18 cellular contexts compared by ENCODE assay signal in genomic region chr7:37079420-37079819, GRCh38.
DNase-seq lines count a peak whose midpoint lies in the region; ATAC-seq and FAIRE-seq lines count a peak whose summit lies in the region.
"Had no signal": no experiment of that assay in that cellular context is flagged by ENCODE, and none has a peak within 500 bp of the region (broad histone marks: within the 10 kb centered on the region; RNA-seq: fewer than 3 reads in every experiment).

No MANE protein-coding gene starts in this region.

- FAIRE-seq in urothelium cell line (lab: Jason Lieb, UNC): peak; percentile 71
- FAIRE-seq: A204.1, H54 had no signal

- DNase-seq in CD4-positive, CD25-positive, alpha-beta regulatory T cell: no peak
- no peak for DNase-seq in T-helper 17 cell
- no peak for DNase-seq in immature natural killer cell
- DNase-seq in urothelium cell line (ENCODE audit: low spot score): no peak
- no peak for DNase-seq in kidney glomerular epithelial cell (lab: John Stamatoyannopoulos, UW)
- DNase-seq in COR-L47 (lab: John Stamatoyannopoulos, UW): no peak
- DNase-seq: AML-193; Calu3; CD4-positive, alpha-beta memory T cell; DMS79 treated with DMSO at 0.1 percent for 48 hours; GF-D8; HCEC 1CT; IMR-90 had no signal

- H3K27me3 Mint-ChIP-seq in CD4-positive, CD25-positive, alpha-beta regulatory T cell: no peaks in the 10 kb centered on the region
- no peaks in the 10 kb centered on the region for H3K27me3 Mint-ChIP-seq in T-helper 17 cell
- peaks cover 0 to 4% (median 2%) of the 10 kb centered on the region in 3 donors for H3K27me3 Mint-ChIP-seq in immature natural killer cell (ENCODE audit: low read depth in 3 of 3)
- H3K27me3 Mint-ChIP-seq: CD4-positive, alpha-beta memory T cell had no signal

- H3K4me1 Mint-ChIP-seq in CD4-positive, CD25-positive, alpha-beta regulatory T cell: peaks cover 8 to 32% (median 22%) of the 10 kb centered on the region in 4 donors
- H3K4me1 Mint-ChIP-seq in T-helper 17 cell (peaks cover 16% of the 10 kb centered on the region), immature natural killer cell (peaks cover 20 to 44% of the 10 kb centered on the region in 2 donors)

- no peaks in the 10 kb centered on the region for H3K27me3 ChIP-seq in CD4-positive, CD25-positive, alpha-beta regulatory T cell (ENCODE audit: control insufficient read depth, insufficient read depth, low read length)

- H3K4me1 ChIP-seq in CD4-positive, CD25-positive, alpha-beta regulatory T cell (ENCODE audit: control insufficient read depth, insufficient read depth, low read length, poor library complexity, severe bottlenecking): no peaks in the 10 kb centered on the region

- no peak for ATAC-seq in CD4-positive, CD25-positive, alpha-beta regulatory T cell (ENCODE audit: low read depth in 2 of 2)
- no peak for ATAC-seq in T-helper 17 cell
- ATAC-seq: GM23338 had no signal

- H3K27ac Mint-ChIP-seq in CD4-positive, CD25-positive, alpha-beta regulatory T cell: peak overlapping the region in 2 of 3 donors; percentile 16 to 67
- H3K27ac Mint-ChIP-seq in T-helper 17 cell (peak overlapping the region; percentile 0), immature natural killer cell (peak overlapping the region in 4 of 6 donors; percentile 0 to 60 (median 18))
- H3K27ac Mint-ChIP-seq: GM23338 had no signal

- peaks cover 0 to 3% (median 0%) of the 10 kb centered on the region in 7 donors for H3K9me3 Mint-ChIP-seq in CD4-positive, CD25-positive, alpha-beta regulatory T cell
- no peaks in the 10 kb centered on the region for H3K9me3 Mint-ChIP-seq in immature natural killer cell
- H3K9me3 Mint-ChIP-seq: CD4-positive, alpha-beta memory T cell; GM23338 had no signal

- no peak overlapping the region for H3K4me3 Mint-ChIP-seq in CD4-positive, CD25-positive, alpha-beta regulatory T cell
- no peak overlapping the region for H3K4me3 Mint-ChIP-seq in T-helper 17 cell
- H3K4me3 Mint-ChIP-seq in immature natural killer cell: no peak overlapping the region
- H3K4me3 Mint-ChIP-seq: CD4-positive, alpha-beta memory T cell; GM23338 had no signal

- no peaks in the 10 kb centered on the region for H3K9me3 ChIP-seq in CD4-positive, CD25-positive, alpha-beta regulatory T cell (ENCODE audit: control insufficient read depth in 2 of 2, low read length in 2 of 2)
- no peaks in the 10 kb centered on the region for H3K9me3 ChIP-seq in T-helper 17 cell (ENCODE audit: control insufficient read depth, low read length, poor library complexity, severe bottlenecking)

- H3K4me3 ChIP-seq in CD4-positive, CD25-positive, alpha-beta regulatory T cell (ENCODE audit: low read depth, low read length): no peak overlapping the region
- H3K4me3 ChIP-seq: GM23338 had no signal

- H3K36me3 ChIP-seq in CD4-positive, CD25-positive, alpha-beta regulatory T cell (ENCODE audit: control insufficient read depth, insufficient read depth, low read length): peaks cover 17% of the 10 kb centered on the region

- H3K36me3 Mint-ChIP-seq in CD4-positive, CD25-positive, alpha-beta regulatory T cell: peaks cover 54% of the 10 kb centered on the region
- peaks cover 13% of the 10 kb centered on the region for H3K36me3 Mint-ChIP-seq in T-helper 17 cell (ENCODE audit: low read depth)
- H3K36me3 Mint-ChIP-seq in immature natural killer cell: peaks cover 20 to 34% (median 32%) of the 10 kb centered on the region in 3 donors

- no peak overlapping the region for H3K27ac ChIP-seq in CD4-positive, CD25-positive, alpha-beta regulatory T cell (ENCODE audit: insufficient read depth, low read length, poor library complexity, severe bottlenecking)
- H3K27ac ChIP-seq: C4-2B, HL-60 had no signal
